In the genomic region with DNA sequence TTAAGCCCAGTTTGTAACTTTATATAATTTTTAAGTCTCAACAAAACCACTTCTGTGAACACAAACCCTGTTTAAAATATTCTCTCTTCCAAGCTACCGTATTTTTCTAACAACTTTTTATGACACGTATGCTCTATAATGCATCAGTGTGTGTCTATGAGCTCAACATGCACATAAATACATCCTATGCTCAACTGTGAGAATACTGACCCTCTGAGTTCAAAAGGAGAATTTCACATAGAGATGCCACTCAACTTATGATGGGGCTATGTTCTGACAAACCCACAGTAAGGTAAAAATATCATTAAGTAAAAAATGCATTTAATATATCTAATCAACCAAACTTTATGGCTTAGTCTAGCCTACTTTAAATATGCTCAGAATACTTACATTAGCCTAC, we compare ENCODE assay signal across 1 cellular context.
TF ChIP-seq lines count a peak whose summit lies in the region.

No MANE protein-coding gene starts in this region.

TF ChIP-seq in H1, 55 proteins besides CTCF, POLR2A, EP300 and RAD21 (continued from another document):
- TF ChIP-seq CBX8 (IDR thresholded peaks at IDR 0.05; ENCODE audit: borderline replicate concordance, low read depth, low read length), result no peak
- TF ChIP-seq SIN3A (conservative IDR thresholded peaks at IDR 0.05 in 1 of 2, IDR thresholded peaks at IDR 0.05 in 1 of 2; ENCODE audit: low read depth in 1 of 2, low read length in 2 of 2), result no peak
- no peak for TF ChIP-seq EGR1 (IDR thresholded peaks at IDR 0.05; ENCODE audit: borderline replicate concordance, low read depth, low read length)
- no peak for TF ChIP-seq NRF1 (IDR thresholded peaks at IDR 0.05; ENCODE audit: low read depth, low read length)
- no peak for TF ChIP-seq KDM4A (IDR thresholded peaks at IDR 0.05; ENCODE audit: low read depth, low read length, severe bottlenecking)
- TF ChIP-seq ATF3 (IDR thresholded peaks at IDR 0.05; ENCODE audit: insufficient read depth, low read depth, low read length), result no peak
